1 cellular context compared by ENCODE assay signal in the genomic region with DNA sequence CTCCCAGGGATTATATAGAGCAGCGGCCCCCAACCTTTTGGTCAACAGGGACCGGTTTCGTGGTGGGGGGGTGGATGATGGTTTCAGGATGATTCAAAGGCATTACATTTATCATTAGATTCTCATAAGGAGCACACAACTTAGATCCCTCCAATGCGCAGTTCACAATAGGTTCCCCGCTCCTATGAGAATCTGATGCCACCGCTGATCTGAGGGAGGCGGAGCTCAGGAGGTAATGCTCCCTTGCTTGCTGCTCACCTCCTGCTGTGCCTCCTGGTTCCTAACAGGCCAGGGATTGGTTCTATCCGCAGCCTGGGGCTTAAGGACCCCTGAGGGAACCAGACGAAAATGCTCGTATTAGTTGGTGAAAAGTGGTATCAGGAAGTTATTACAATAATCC.
TF ChIP-seq lines count a peak whose summit lies in the region.

No MANE protein-coding gene starts in this region.

TF ChIP-seq in IMR-90, 13 proteins besides CTCF, POLR2A, EP300 and RAD21:
- TF ChIP-seq FOS (IDR thresholded peaks at IDR 0.05; ENCODE audit: low read depth, low read length) (no peak), RCOR1 (IDR thresholded peaks at IDR 0.05; ENCODE audit: insufficient replicate concordance, low read length) (no peak), USF2 (IDR thresholded peaks at IDR 0.05; ENCODE audit: low read depth, low read length) (no peak), CHD1 (IDR thresholded peaks at IDR 0.05; ENCODE audit: low read depth, low read length) (no peak), MXI1 (IDR thresholded peaks at IDR 0.05; ENCODE audit: borderline replicate concordance, low read depth, low read length) (no peak), CEBPB (IDR thresholded peaks at IDR 0.05; ENCODE audit: low read depth, low read length) (no peak)
